10 cellular contexts compared by ENCODE assay signal in the genomic region with DNA sequence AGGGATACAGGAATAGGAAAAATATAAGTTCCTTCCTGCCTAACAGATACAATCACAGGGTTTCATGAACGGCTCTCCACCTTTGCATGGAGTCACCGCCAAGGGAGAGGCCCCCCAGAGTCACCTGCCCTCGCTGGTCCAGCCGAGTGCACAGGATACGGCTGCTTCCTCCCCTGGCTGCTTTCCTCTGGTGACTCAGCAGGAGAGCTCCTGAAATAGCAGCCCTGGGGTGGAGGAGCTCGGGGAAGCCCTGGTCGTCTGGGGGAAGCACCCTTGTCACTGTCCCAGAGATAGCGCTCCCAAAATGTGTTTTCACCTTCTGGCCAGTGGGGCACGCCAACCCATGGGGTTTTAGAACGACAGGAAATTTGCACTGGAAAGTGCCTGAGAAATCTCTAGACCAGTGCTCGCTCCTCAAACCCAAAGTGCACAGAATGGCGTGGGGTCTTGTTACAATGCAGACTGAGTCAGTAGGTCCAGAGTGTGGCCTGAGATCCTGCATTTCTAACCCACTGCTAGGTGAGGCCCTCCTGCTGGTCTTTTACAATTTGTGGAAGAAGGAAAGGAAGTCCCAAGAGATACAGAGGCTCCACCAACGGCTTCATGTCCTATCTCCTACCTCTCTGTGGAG. TPM values are rescaled to one million over a fixed set of nuclear protein-coding genes. Genes with fewer than 3 reads are reported as not detected.
DNase-seq lines count a peak whose midpoint lies in the region; ATAC-seq, FAIRE-seq and TF ChIP-seq lines count a peak whose summit lies in the region.
"Had no signal": no experiment of that assay in that cellular context is flagged by ENCODE, and none has a peak within 500 bp of the region (broad histone marks: within the 10 kb centered on the region; RNA-seq: fewer than 3 reads in every experiment).

No MANE protein-coding gene starts in this region.

- H3K27ac ChIP-seq in sigmoid colon = peak overlapping the region in 1 of 4 donors; percentile 1
- H3K27ac ChIP-seq: epithelial cell of prostate had no signal

- no peaks in the 10 kb centered on the region for H3K9me3 ChIP-seq in sigmoid colon

- intact Hi-C loops in sigmoid colon (cut with DNase I) (no loop called here), left colon (cut with DNase I, micrococcal nuclease) (no loop called here)

- no peak for TF ChIP-seq POLR2A in sigmoid colon (IDR thresholded peaks at IDR 0.05)

- H3K4me1 ChIP-seq in sigmoid colon = peaks cover 0 to 21% (median 17%) of the 10 kb centered on the region in 4 donors

- no peak for TF ChIP-seq EP300 in sigmoid colon (IDR thresholded peaks at IDR 0.05)

- FAIRE-seq in HTR-8/SVneo (lab: Jason Lieb, UNC) = no peak
- FAIRE-seq: TTC549 had no signal

- ATAC-seq in GM18907 (IDR thresholded peaks at IDR 0.05; ENCODE audit: unreplicated experiment) (peak; percentile 52), esophagus mucosa (peak; percentile 72), left colon (no peak)

- no peak for TF ChIP-seq CTCF in sigmoid colon (IDR thresholded peaks at IDR 0.05)

- H3K36me3 ChIP-seq in sigmoid colon = no peaks in the 10 kb centered on the region

- 45 to 70% methylated on average over 13 of the region's 13 CpGs for WGBS in sigmoid colon, 2 donors

- DNase-seq in HTR-8/SVneo (ENCODE audit: insufficient read length, low spot score) (peak; percentile 63), sigmoid colon (peak; percentile 75), left colon (no peak), OCI-M2 (lab: John Stamatoyannopoulos, UW; ENCODE audit: unreplicated experiment) (no peak), SHP77 treated with DMSO at 0.1 percent for 48 hours (lab: John Stamatoyannopoulos, UW) (no peak), NCI-H82 treated with DMSO at 0.1 percent for 48 hours (lab: John Stamatoyannopoulos, UW; ENCODE audit: unreplicated experiment) (no peak)

- no peaks in the 10 kb centered on the region for H3K27me3 ChIP-seq in sigmoid colon

- no peak overlapping the region for H3K4me3 ChIP-seq in sigmoid colon

RNA-seq across cellular contexts. Expression of a gene that starts 35.9 kb away (rescaled TPM):
- total RNA-seq in esophagus mucosa (6.0 TPM), sigmoid colon (10 to 100 TPM in 3 of 4 donors, 1 to 10 TPM in 1; 9.6 to 16.1 (median 13.3) TPM), left colon (1 to 10 TPM; 2.7 to 5.1 TPM)
- polyA plus RNA-seq in sigmoid colon = 1 to 10 TPM; 2.5 to 8.4 (median 5.4) TPM

Comparison
In these comparisons a context has a peak if more than half of its experiments do, and no peak if none do; other contexts are left out.
1. DNase-seq: peak in HTR-8/SVneo (single experiment) and sigmoid colon (single experiment); none in left colon (0 of 2), OCI-M2 (single experiment), SHP77 treated with DMSO at 0.1 percent for 48 hours (single experiment) and NCI-H82 treated with DMSO at 0.1 percent for 48 hours (single experiment).